Comparison of ENCODE assay signal across 18 cellular contexts in genomic region chr7:139973091-139973490, GRCh38.
"Had no signal": no experiment of that assay in that cellular context is flagged by ENCODE, and none has a peak within 500 bp of the region (broad histone marks: within the 10 kb centered on the region; RNA-seq: fewer than 3 reads in every experiment).

No MANE protein-coding gene starts in this region.

- H3K27ac Mint-ChIP-seq: dendritic cell treated with granulocyte-macrophage colony-stimulating factor and Interleukin-4, amounts not matched to agents 40 ng/mL and 50 ng/mL, for 4 days; naive thymus-derived CD4-positive, alpha-beta T cell; stimulated activated effector memory CD8-positive, alpha-beta T cell treated with anti-CD3 and anti-CD28 coated beads, Interleukin-12 subunit alpha, Interleukin-12 subunit beta, amount 100 ng/mL, for 72 hours; stimulated activated naive CD8-positive, alpha-beta T cell treated with anti-CD3 and anti-CD28 coated beads, Interleukin-15, Interleukin-2, amounts not matched to agents 100 ng/mL and 50 ng/mL, for 24 hours had no signal

- H3K9me3 Mint-ChIP-seq: effector memory CD8-positive, alpha-beta T cell; stimulated activated effector memory CD8-positive, alpha-beta T cell treated with anti-CD3 and anti-CD28 coated beads, Interleukin-12 subunit alpha, Interleukin-12 subunit beta, amount 100 ng/mL, for 72 hours had no signal

- H3K4me3 ChIP-seq: pancreas, prostate gland, right lobe of liver, tibial nerve, upper lobe of right lung had no signal

- H3K27me3 Mint-ChIP-seq: dendritic cell treated with granulocyte-macrophage colony-stimulating factor and Interleukin-4, amounts not matched to agents 40 ng/mL and 50 ng/mL, for 4 days; stimulated activated naive CD8-positive, alpha-beta T cell treated with anti-CD3 and anti-CD28 coated beads, Interleukin-15, Interleukin-2, amounts not matched to agents 100 ng/mL and 50 ng/mL, for 24 hours had no signal

- H3K4me1 ChIP-seq: foreskin keratinocyte, pancreas, prostate gland, right lobe of liver, tibial nerve, upper lobe of right lung had no signal

- DNase-seq: effector memory CD8-positive, alpha-beta T cell; foreskin keratinocyte; hippocampal formation; left colon; mammary epithelial cell; naive thymus-derived CD4-positive, alpha-beta T cell; occipital lobe; pancreas; retina; right lobe of liver; stimulated activated CD4-positive, alpha-beta T cell treated with anti-CD3 and anti-CD28 coated beads, Interleukin-4, amount 100 ng/mL, for 1 hour; stimulated activated CD8-positive, alpha-beta memory T cell treated with anti-CD3 and anti-CD28 coated beads, Interleukin-4, amount 100 ng/mL, for 48 hours; upper lobe of right lung had no signal

- H3K4me3 Mint-ChIP-seq: dendritic cell treated with granulocyte-macrophage colony-stimulating factor and Interleukin-4, amounts not matched to agents 40 ng/mL and 50 ng/mL, for 4 days; effector memory CD8-positive, alpha-beta T cell; naive thymus-derived CD4-positive, alpha-beta T cell; stimulated activated effector memory CD8-positive, alpha-beta T cell treated with anti-CD3 and anti-CD28 coated beads, Interleukin-12 subunit alpha, Interleukin-12 subunit beta, amount 100 ng/mL, for 72 hours; stimulated activated naive CD8-positive, alpha-beta T cell treated with anti-CD3 and anti-CD28 coated beads, Interleukin-15, Interleukin-2, amounts not matched to agents 100 ng/mL and 50 ng/mL, for 24 hours had no signal

- H3K36me3 Mint-ChIP-seq: naive thymus-derived CD4-positive, alpha-beta T cell; stimulated activated effector memory CD8-positive, alpha-beta T cell treated with anti-CD3 and anti-CD28 coated beads, Interleukin-12 subunit alpha, Interleukin-12 subunit beta, amount 100 ng/mL, for 72 hours had no signal

- H3K27me3 ChIP-seq: pancreas, right lobe of liver, tibial nerve, upper lobe of right lung had no signal

- H3K27ac ChIP-seq: foreskin keratinocyte, pancreas, prostate gland, right lobe of liver, tibial nerve, upper lobe of right lung had no signal

- H3K4me1 Mint-ChIP-seq: stimulated activated effector memory CD8-positive, alpha-beta T cell treated with anti-CD3 and anti-CD28 coated beads, Interleukin-12 subunit alpha, Interleukin-12 subunit beta, amount 100 ng/mL, for 72 hours had no signal

- H3K36me3 ChIP-seq: pancreas, prostate gland, right lobe of liver, tibial nerve, upper lobe of right lung had no signal

- ATAC-seq: effector memory CD8-positive, alpha-beta T cell; foreskin keratinocyte; left colon; naive thymus-derived CD4-positive, alpha-beta T cell; pancreas; right lobe of liver; stimulated activated effector memory CD8-positive, alpha-beta T cell treated with anti-CD3 and anti-CD28 coated beads, Interleukin-12 subunit alpha, Interleukin-12 subunit beta, amount 100 ng/mL, for 72 hours; upper lobe of right lung had no signal

- H3K9me3 ChIP-seq: pancreas, prostate gland, right lobe of liver, tibial nerve, upper lobe of right lung had no signal
